1 cellular context compared by ENCODE assay signal in the genomic region with DNA sequence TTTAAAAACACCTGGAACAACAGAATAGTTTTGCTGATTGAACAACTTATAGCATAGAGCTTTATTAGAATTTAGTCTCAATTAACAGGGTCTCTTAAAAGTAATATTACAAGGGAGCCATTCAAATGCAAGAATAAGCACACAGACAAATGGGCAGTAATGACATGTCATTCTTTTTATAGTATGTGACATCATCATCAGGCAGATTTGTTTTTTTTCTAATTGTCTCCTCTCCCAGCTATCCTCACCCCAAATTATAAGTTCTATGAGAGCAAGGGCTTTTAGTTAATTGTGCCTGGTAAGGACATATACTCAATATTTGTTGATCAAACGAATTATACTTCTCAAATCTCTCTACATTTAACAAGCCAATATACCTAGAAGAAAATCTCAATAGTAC.
A peak's percentile ranks its signal among the peaks of the same experiment; 100 is the strongest.
TF ChIP-seq lines count a peak whose summit lies in the region.

No MANE protein-coding gene starts in this region.

TF ChIP-seq in K562, 482 proteins besides CTCF, POLR2A, EP300 and RAD21:
- TF ChIP-seq, protein P1, sequence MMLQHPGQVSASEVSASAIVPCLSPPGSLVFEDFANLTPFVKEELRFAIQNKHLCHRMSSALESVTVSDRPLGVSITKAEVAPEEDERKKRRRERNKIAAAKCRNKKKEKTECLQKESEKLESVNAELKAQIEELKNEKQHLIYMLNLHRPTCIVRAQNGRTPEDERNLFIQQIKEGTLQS (IDR thresholded peaks at IDR 0.05), result peak; percentile 36; the same call in 1 of the 2 replicates
- TF ChIP-seq, protein P1 (CRISPR knock-in tag; conservative IDR thresholded peaks at IDR 0.05), result no peak
- no peak for TF ChIP-seq HNRNPL (IDR thresholded peaks at IDR 0.05; ENCODE audit: low read depth, low read length)
